Comparison of ENCODE assay signal across 24 cellular contexts in the genomic region with DNA sequence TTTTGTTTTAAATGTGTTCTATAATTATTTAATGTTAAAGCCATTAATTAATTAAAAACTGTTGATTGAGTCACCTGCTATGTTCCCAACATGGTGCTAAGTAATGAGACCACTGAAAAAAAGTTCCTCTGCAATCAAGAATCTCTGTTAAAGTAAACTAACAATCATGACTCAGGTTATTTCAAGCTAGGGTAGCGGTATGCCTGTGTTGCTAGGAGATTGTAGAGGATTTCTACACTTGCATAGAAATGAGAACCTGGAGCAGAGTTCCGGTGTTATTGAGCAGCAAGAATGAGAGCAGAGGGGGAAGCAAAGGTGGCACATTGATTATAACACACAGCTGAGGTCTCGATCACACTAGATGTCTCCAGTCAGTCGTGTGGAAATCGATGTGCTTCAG. TPM values are rescaled to one million over a fixed set of nuclear protein-coding genes. Genes with fewer than 3 reads are reported as not detected.
A peak's percentile ranks its signal among the peaks of the same experiment; 100 is the strongest.
DNase-seq lines count a peak whose midpoint lies in the region; ATAC-seq, FAIRE-seq and TF ChIP-seq lines count a peak whose summit lies in the region.
"Had no signal": no experiment of that assay in that cellular context is flagged by ENCODE, and none has a peak within 500 bp of the region (broad histone marks: within the 10 kb centered on the region; RNA-seq: fewer than 3 reads in every experiment).

No MANE protein-coding gene starts in this region.

- TF ChIP-seq RAD21 in HepG2 (CRISPR knock-in tag; IDR thresholded peaks at IDR 0.05): no peak

- TF ChIP-seq CTCF in HepG2 (CRISPR knock-in tag; IDR thresholded peaks at IDR 0.05) (no peak), right lobe of liver (IDR thresholded peaks at IDR 0.05) (no peak)

- TF ChIP-seq POLR2A in HepG2 (IDR thresholded peaks at IDR 0.05; ENCODE audit: insufficient read depth in 1 of 2, low read depth in 2 of 2, low read length in 2 of 2) (no peak), right lobe of liver (IDR thresholded peaks at IDR 0.05) (no peak)

- H3K36me3 ChIP-seq in HepG2 (replicated peaks in 1 of 2; ENCODE audit: control insufficient read depth in 1 of 2, insufficient read depth in 2 of 2, low read length in 2 of 2): no peaks in the 10 kb centered on the region
- no peaks in the 10 kb centered on the region for H3K36me3 ChIP-seq in right lobe of liver
- H3K36me3 ChIP-seq in endocrine pancreas (ENCODE audit: control insufficient read depth, insufficient read depth, low read length): no peaks in the 10 kb centered on the region
- H3K36me3 ChIP-seq in SJCRH30: no peaks in the 10 kb centered on the region
- H3K36me3 ChIP-seq: BE2C, Peyer's patch had no signal

- CTCF ChIA-PET in HepG2 (lab: Yijun Ruan, JAX; ENCODE audit: low intra/inter-chr PET ratio, low total read pairs): no interaction called here

- H3K9ac ChIP-seq in HepG2 (ENCODE audit: insufficient read depth, low read depth, low read length): no peak overlapping the region
- H3K9ac ChIP-seq in endocrine pancreas (ENCODE audit: control insufficient read depth, insufficient read depth, low read length): no peak overlapping the region
- H3K9ac ChIP-seq: GM23248 had no signal

- no peaks in the 10 kb centered on the region for H3K9me3 ChIP-seq in HepG2 (ENCODE audit: low read length)
- no peaks in the 10 kb centered on the region for H3K9me3 ChIP-seq in right lobe of liver
- H3K9me3 ChIP-seq in endocrine pancreas (ENCODE audit: control insufficient read depth, low read length): no peaks in the 10 kb centered on the region
- H3K9me3 ChIP-seq in SJCRH30 (replicated peaks): no peaks in the 10 kb centered on the region
- H3K9me3 ChIP-seq: BE2C, Peyer's patch had no signal

- no peaks in the 10 kb centered on the region for H3K9me3 Mint-ChIP-seq in activated naive CD8-positive, alpha-beta T cell treated with anti-CD3 and anti-CD28 coated beads, Interleukin-2, amount 50 U/mL, for 24 hours

- H3K27me3 ChIP-seq in HepG2 (ENCODE audit: control insufficient read depth in 1 of 2, insufficient read depth in 2 of 2, low read length in 2 of 2) (no peaks in the 10 kb centered on the region), right lobe of liver (no peaks in the 10 kb centered on the region), endocrine pancreas (ENCODE audit: control insufficient read depth, insufficient read depth, low read length) (no peaks in the 10 kb centered on the region), SJCRH30 (no peaks in the 10 kb centered on the region)
- H3K27me3 ChIP-seq: BE2C, Peyer's patch had no signal

- TF ChIP-seq EP300 in HepG2 (IDR thresholded peaks at IDR 0.05; ENCODE audit: low read depth in 2 of 2, low read length in 2 of 2) (no peak), HepG2 (CRISPR knock-in tag; IDR thresholded peaks at IDR 0.05; ENCODE audit: borderline replicate concordance) (no peak)

- POLR2A ChIA-PET in HepG2 (lab: Yijun Ruan, JAX): no interaction called here

- H3K4me3 ChIP-seq in HepG2 (replicated peaks in 1 of 3; ENCODE audit: insufficient read depth in 1 of 3, low read depth in 2 of 3, low read length in 3 of 3) (no peak overlapping the region), right lobe of liver (no peak overlapping the region), endocrine pancreas (ENCODE audit: control insufficient read depth, insufficient read depth, low read length) (peak overlapping the region; percentile 25), SJCRH30 (no peak overlapping the region)
- H3K4me3 ChIP-seq: GM12878, GM23248, Peyer's patch had no signal

- no peaks in the 10 kb centered on the region for H3K36me3 Mint-ChIP-seq in activated naive CD8-positive, alpha-beta T cell treated with anti-CD3 and anti-CD28 coated beads, Interleukin-2, amount 50 U/mL, for 24 hours (ENCODE audit: low read depth)
- H3K36me3 Mint-ChIP-seq: CD4-positive, CD25-positive, alpha-beta regulatory T cell had no signal

- in situ Hi-C loops in HepG2 (cut with HindIII; ENCODE audit: extremely low pct_ligation_motif_present, low pct_unique_long_range_greater_than_20kb): no loop called here

- intact Hi-C loops in HepG2 (cut with micrococcal nuclease; ENCODE audit: unreplicated experiment) (no loop called here), right lobe of liver (cut with DNase I) (no loop called here)

- no peak for DNase-seq in HepG2 (ENCODE audit: low spot score)
- DNase-seq in right lobe of liver: no peak
- DNase-seq in left kidney (ENCODE audit: low read depth, low spot score): peak; percentile 42
- no peak for DNase-seq in activated naive CD8-positive, alpha-beta T cell treated with anti-CD3 and anti-CD28 coated beads, Interleukin-2, amount 50 U/mL, for 24 hours
- DNase-seq in SJCRH30: no peak
- DNase-seq: 8988T; BE2C; CD4-positive, CD25-positive, alpha-beta regulatory T cell; GM23248; Kasumi-1; MM.1S; NCI-H1092; NCI-H1436 treated with DMSO at 0.1 percent for 48 hours; NCI-H2029 treated with DMSO at 0.1 percent for 48 hours; NCI-H446; NK-92 treated with Interleukin-12 subunit alpha and Interleukin-12 subunit beta, amount 100 ng/mL, for 24 hours; Peyer's patch had no signal

- no peaks in the 10 kb centered on the region for H3K79me2 ChIP-seq in HepG2 (ENCODE audit: insufficient read depth, low read length)

- H2AFZ ChIP-seq in HepG2 (ENCODE audit: low read length): no peak overlapping the region
- H2AFZ ChIP-seq: GM23248 had no signal

- H3K27ac ChIP-seq in HepG2 (ENCODE audit: extremely low read length, insufficient read depth, low read length) (no peak overlapping the region), right lobe of liver (no peak overlapping the region), SJCRH30 (no peak overlapping the region)
- H3K27ac ChIP-seq: GM23248, Peyer's patch had no signal

- H3K4me1 Mint-ChIP-seq in activated naive CD8-positive, alpha-beta T cell treated with anti-CD3 and anti-CD28 coated beads, Interleukin-2, amount 50 U/mL, for 24 hours: no peaks in the 10 kb centered on the region
- H3K4me1 Mint-ChIP-seq: CD4-positive, CD25-positive, alpha-beta regulatory T cell had no signal

- H3K4me3 Mint-ChIP-seq in activated naive CD8-positive, alpha-beta T cell treated with anti-CD3 and anti-CD28 coated beads, Interleukin-2, amount 50 U/mL, for 24 hours: no peak overlapping the region
- H3K4me3 Mint-ChIP-seq: CD4-positive, CD25-positive, alpha-beta regulatory T cell had no signal

- ATAC-seq in HepG2: no peak
- no peak for ATAC-seq in right lobe of liver
- no peak for ATAC-seq in GM21360 (IDR thresholded peaks at IDR 0.05; ENCODE audit: unreplicated experiment)
- no peak for ATAC-seq in HG03460 (IDR thresholded peaks at IDR 0.05; ENCODE audit: unreplicated experiment)
- ATAC-seq in activated naive CD8-positive, alpha-beta T cell treated with anti-CD3 and anti-CD28 coated beads, Interleukin-2, amount 50 U/mL, for 24 hours: no peak
- ATAC-seq: GM12878, HCT116, Right ventricle myocardium inferior had no signal

- H4K20me1 ChIP-seq in HepG2 (ENCODE audit: insufficient read depth, low read length): no peaks in the 10 kb centered on the region

- no peaks in the 10 kb centered on the region for H3K27me3 Mint-ChIP-seq in activated naive CD8-positive, alpha-beta T cell treated with anti-CD3 and anti-CD28 coated beads, Interleukin-2, amount 50 U/mL, for 24 hours

- H3K4me2 ChIP-seq in HepG2 (ENCODE audit: low read depth, low read length): no peak overlapping the region

- H3K4me1 ChIP-seq in HepG2 (ENCODE audit: insufficient read depth, low read length) (no peaks in the 10 kb centered on the region), right lobe of liver (no peaks in the 10 kb centered on the region), endocrine pancreas (ENCODE audit: control insufficient read depth, insufficient read depth, low read length) (peaks cover 12% of the 10 kb centered on the region), SJCRH30 (no peaks in the 10 kb centered on the region)
- H3K4me1 ChIP-seq: BE2C, Peyer's patch had no signal

- H3K27ac Mint-ChIP-seq in activated naive CD8-positive, alpha-beta T cell treated with anti-CD3 and anti-CD28 coated beads, Interleukin-2, amount 50 U/mL, for 24 hours: no peak overlapping the region
- H3K27ac Mint-ChIP-seq: CD4-positive, CD25-positive, alpha-beta regulatory T cell had no signal

- FAIRE-seq in HepG2 (lab: Jason Lieb, UNC): no peak
- FAIRE-seq: GM12878, GM19239 had no signal

- WGBS in HepG2 (ENCODE audit: low lambda C conversion rate): 10% methylated on average over 5 of the region's 5 CpGs
- WGBS in right lobe of liver (ENCODE audit: insufficient coverage, low coverage, low lambda C conversion rate, missing lambda C conversion rate): 76% methylated on average over 2 of the region's 5 CpGs

- no TSS peak for BruUV-seq in HepG2 (replicated peaks; lab: Mats Ljungman, UMichigan)

RNA-seq across cellular contexts. Expression of gene C3orf85, which starts 41.4 kb away (rescaled TPM):
- total RNA-seq in HepG2 (2016; rRNA removed; fragmentation: Illumina TruSeq; extraction: Trizol) (not detected in 2 replicates), right lobe of liver (10 to 100 TPM in 3 of 6 experiments, 1 to 10 TPM in 3; 3.3 to 12.6 (median 9.5) TPM)
- not detected in 2 replicates for total RNA-seq in HepG2 (2016; cell fraction: cytosol; rRNA removed; fragmentation: Illumina TruSeq; extraction: Trizol; ENCODE audit: low read depth)
- total RNA-seq in HepG2 (2016; cell fraction: insoluble cytoplasmic fraction; rRNA removed; fragmentation: Illumina TruSeq; extraction: Trizol): not detected in 2 replicates
- not detected in 2 replicates for total RNA-seq in HepG2 (2016; cell fraction: membrane; rRNA removed; fragmentation: Illumina TruSeq; extraction: Trizol)
- not detected in 2 replicates for total RNA-seq in HepG2 (2016; cell fraction: nucleus; rRNA removed; fragmentation: Illumina TruSeq; extraction: Trizol)
- not detected in 2 replicates for polyA plus RNA-seq in HepG2 (2011; rRNA removed)
- not detected in 2 replicates for polyA plus RNA-seq in HepG2 (2011; cell fraction: cytosol; rRNA removed)
- polyA plus RNA-seq in HepG2 (2011; cell fraction: nucleus; rRNA removed): not detected in 2 replicates
- polyA plus RNA-seq in HepG2 (2012): not detected in 2 replicates
- polyA plus RNA-seq in HepG2 (2016; cell fraction: cytosol; fragmentation: Illumina TruSeq; extraction: Trizol; ENCODE audit: low read depth): not detected in 2 replicates
- not detected in 2 replicates for polyA plus RNA-seq in HepG2 (2016; cell fraction: insoluble cytoplasmic fraction; fragmentation: Illumina TruSeq; extraction: Trizol; ENCODE audit: low read depth)
- not detected in 2 replicates for polyA plus RNA-seq in HepG2 (2016; cell fraction: membrane; fragmentation: Illumina TruSeq; extraction: Trizol; ENCODE audit: low read depth)
- polyA plus RNA-seq in HepG2 (2016; cell fraction: nucleus; fragmentation: Illumina TruSeq; extraction: Trizol; ENCODE audit: insufficient read depth, low read depth): not detected in 2 replicates
- polyA minus RNA-seq in HepG2 (2011; rRNA and poly(A)+ RNA removed; ENCODE audit: low replicate concordance): not detected in 2 replicates
- not detected in 2 replicates for polyA minus RNA-seq in HepG2 (2011; cell fraction: cytosol; rRNA and poly(A)+ RNA removed)
- not detected in 2 replicates for polyA minus RNA-seq in HepG2 (2011; cell fraction: nucleus; rRNA and poly(A)+ RNA removed)
- not detected in 2 replicates for total RNA-seq in SJCRH30 (2014; rRNA removed; shearing (Covaris generic))
- total RNA-seq: CD4-positive, CD25-positive, alpha-beta regulatory T cell; GM12878; GM23248; Right ventricle myocardium inferior had no signal
- polyA plus RNA-seq: CD4-positive, CD25-positive, alpha-beta regulatory T cell; GM12878; GM23248 had no signal

RNA-seq across cellular contexts. Expression of gene MORC1, which starts 60.0 kb away (rescaled TPM):
- not detected in 2 replicates for total RNA-seq in HepG2 (2016; rRNA removed; fragmentation: Illumina TruSeq; extraction: Trizol)
- not detected in 2 replicates for total RNA-seq in HepG2 (2016; cell fraction: cytosol; rRNA removed; fragmentation: Illumina TruSeq; extraction: Trizol; ENCODE audit: low read depth)
- not detected in 2 replicates for total RNA-seq in HepG2 (2016; cell fraction: insoluble cytoplasmic fraction; rRNA removed; fragmentation: Illumina TruSeq; extraction: Trizol)
- total RNA-seq in HepG2 (2016; cell fraction: membrane; rRNA removed; fragmentation: Illumina TruSeq; extraction: Trizol): not detected in 2 replicates
- total RNA-seq in HepG2 (2016; cell fraction: nucleus; rRNA removed; fragmentation: Illumina TruSeq; extraction: Trizol): not detected in 2 replicates
- polyA plus RNA-seq in HepG2 (2011; rRNA removed): not detected in 2 replicates
- not detected in 2 replicates for polyA plus RNA-seq in HepG2 (2011; cell fraction: cytosol; rRNA removed)
- not detected in 2 replicates for polyA plus RNA-seq in HepG2 (2011; cell fraction: nucleus; rRNA removed)
- not detected in 2 replicates for polyA plus RNA-seq in HepG2 (2012)
- not detected in 2 replicates for polyA plus RNA-seq in HepG2 (2016; cell fraction: cytosol; fragmentation: Illumina TruSeq; extraction: Trizol; ENCODE audit: low read depth)
- polyA plus RNA-seq in HepG2 (2016; cell fraction: insoluble cytoplasmic fraction; fragmentation: Illumina TruSeq; extraction: Trizol; ENCODE audit: low read depth): not detected in 2 replicates
- not detected in 2 replicates for polyA plus RNA-seq in HepG2 (2016; cell fraction: membrane; fragmentation: Illumina TruSeq; extraction: Trizol; ENCODE audit: low read depth)
- not detected in 2 replicates for polyA plus RNA-seq in HepG2 (2016; cell fraction: nucleus; fragmentation: Illumina TruSeq; extraction: Trizol; ENCODE audit: insufficient read depth, low read depth)
- not detected in 2 replicates for polyA minus RNA-seq in HepG2 (2011; rRNA and poly(A)+ RNA removed; ENCODE audit: low replicate concordance)
- polyA minus RNA-seq in HepG2 (2011; cell fraction: cytosol; rRNA and poly(A)+ RNA removed): not detected in 2 replicates
- polyA minus RNA-seq in HepG2 (2011; cell fraction: nucleus; rRNA and poly(A)+ RNA removed): not detected in 2 replicates
- total RNA-seq in right lobe of liver: under 1 TPM in 4 of 6 experiments, not detected in 2; 0.07 to 0.16 (median 0.14) TPM
- not detected in 2 replicates for total RNA-seq in SJCRH30 (2014; rRNA removed; shearing (Covaris generic))
- total RNA-seq: GM12878, GM23248, Right ventricle myocardium inferior had no signal
- polyA plus RNA-seq: CD4-positive, CD25-positive, alpha-beta regulatory T cell; GM23248 had no signal
